1 cellular context compared by ENCODE assay signal in the genomic region with DNA sequence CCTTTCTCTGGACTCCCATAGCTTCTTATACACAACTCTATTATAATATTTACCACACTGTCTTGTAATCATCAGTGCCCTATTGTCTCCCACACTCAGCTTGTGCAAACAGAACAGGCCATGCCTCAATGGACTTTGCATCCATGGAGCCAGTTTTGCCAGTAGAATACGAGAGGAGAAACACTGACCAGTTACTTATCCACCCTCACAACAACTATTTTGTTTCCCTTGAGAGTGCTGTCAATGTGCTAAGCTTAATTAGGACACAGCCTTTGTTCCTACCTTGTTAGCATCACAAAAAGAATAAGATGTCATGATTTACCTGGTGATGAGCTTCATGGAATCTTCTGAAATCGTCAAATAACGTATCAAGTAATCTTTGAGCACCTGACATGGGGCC.
A peak's percentile ranks its signal among the peaks of the same experiment; 100 is the strongest.
TF ChIP-seq lines count a peak whose summit lies in the region.

No MANE protein-coding gene starts in this region.

TF ChIP-seq in HepG2, 621 proteins besides CTCF, POLR2A, EP300 and RAD21 (continued from another document):
- TF ChIP-seq ZNF280B (CRISPR knock-in tag; IDR thresholded peaks at IDR 0.05; ENCODE audit: borderline replicate concordance) (no peak), ZNF75D (CRISPR knock-in tag; IDR thresholded peaks at IDR 0.05; ENCODE audit: borderline replicate concordance) (no peak), ZNF883 (CRISPR knock-in tag; IDR thresholded peaks at IDR 0.05; ENCODE audit: not compliant biosample characterization) (no peak), ZBTB8A (CRISPR knock-in tag; IDR thresholded peaks at IDR 0.05; ENCODE audit: borderline replicate concordance, low read depth) (no peak), ZNF101 (CRISPR knock-in tag; IDR thresholded peaks at IDR 0.05; ENCODE audit: borderline replicate concordance, low read depth) (no peak), HDAC1 (CRISPR knock-in tag; IDR thresholded peaks at IDR 0.05) (0 out of 2 replicates have a peak, but pooled peaks have one; percentile 25), SIN3A (IDR thresholded peaks at IDR 0.05; ENCODE audit: borderline replicate concordance, low read depth, low read length) (no peak), ZNF644 (CRISPR knock-in tag; IDR thresholded peaks at IDR 0.05; ENCODE audit: low read depth) (peak; percentile 98), JARID2 (CRISPR knock-in tag; IDR thresholded peaks at IDR 0.05; ENCODE audit: insufficient replicate concordance) (no peak), PRDM15 (CRISPR knock-in tag; IDR thresholded peaks at IDR 0.05) (no peak), ZNF12 (CRISPR knock-in tag; IDR thresholded peaks at IDR 0.05) (0 out of 2 replicates have a peak, but pooled peaks have one; percentile 33), KAT7 (CRISPR knock-in tag; IDR thresholded peaks at IDR 0.05; ENCODE audit: borderline replicate concordance) (no peak), KLF15 (CRISPR knock-in tag; IDR thresholded peaks at IDR 0.05; ENCODE audit: borderline replicate concordance) (no peak), ZNF563 (CRISPR knock-in tag; IDR thresholded peaks at IDR 0.05) (no peak), FOXA1 (IDR thresholded peaks at IDR 0.05) (no peak), FOXA1 (CRISPR knock-in tag; IDR thresholded peaks at IDR 0.05) (peak; percentile 71), ZNF646 (CRISPR knock-in tag; IDR thresholded peaks at IDR 0.05) (peak; percentile 57; the same call in 1 of the 2 replicates), ZNF235 (CRISPR knock-in tag; IDR thresholded peaks at IDR 0.05; ENCODE audit: borderline replicate concordance) (no peak), ZNF17 (CRISPR knock-in tag; IDR thresholded peaks at IDR 0.05) (no peak)
